16 cellular contexts compared by ENCODE assay signal in genomic region chr22:45887202-45888131, GRCh38.
DNase-seq lines count a peak whose midpoint lies in the region; ATAC-seq, FAIRE-seq and TF ChIP-seq lines count a peak whose summit lies in the region.
"Had no signal": no experiment of that assay in that cellular context is flagged by ENCODE, and none has a peak within 500 bp of the region (broad histone marks: within the 10 kb centered on the region; RNA-seq: fewer than 3 reads in every experiment).

No MANE protein-coding gene starts in this region.

- H3K9me3 ChIP-seq in BE2C (no peaks in the 10 kb centered on the region), mucosa of descending colon (no peaks in the 10 kb centered on the region), OCI-LY7 (ENCODE audit: low read length) (no peaks in the 10 kb centered on the region)
- H3K9me3 ChIP-seq: SJCRH30, thoracic aorta had no signal

- H3K27me3 ChIP-seq in BE2C (no peaks in the 10 kb centered on the region), bronchial epithelial cell (ENCODE audit: control insufficient read depth, insufficient read depth, low read length) (peaks cover 1% of the 10 kb centered on the region)
- H3K27me3 ChIP-seq: SJCRH30 had no signal

- no peak overlapping the region for H3K4me2 ChIP-seq in OCI-LY7 (ENCODE audit: low read length)

- no peak for TF ChIP-seq CTCF in BE2C (IDR thresholded peaks at IDR 0.05; ENCODE audit: low read depth, low read length)
- no peak for TF ChIP-seq CTCF in LNCaP clone FGC (IDR thresholded peaks at IDR 0.05; ENCODE audit: control insufficient read depth, extremely low read depth, insufficient read depth)
- no peak for TF ChIP-seq CTCF in bronchial epithelial cell (IDR thresholded peaks at IDR 0.05; ENCODE audit: insufficient read depth, low read length, severe bottlenecking)
- TF ChIP-seq CTCF in mucosa of descending colon (IDR thresholded peaks at IDR 0.05), result no peak
- no peak for TF ChIP-seq CTCF in OCI-LY7 (conservative IDR thresholded peaks at IDR 0.05; ENCODE audit: low read length)

- no peak overlapping the region for H3K27ac ChIP-seq in OCI-LY7 (ENCODE audit: low read depth, low read length, poor library complexity, severe bottlenecking)
- H3K27ac ChIP-seq: SJCRH30, thoracic aorta had no signal

- no peaks in the 10 kb centered on the region for H4K20me1 ChIP-seq in OCI-LY7 (ENCODE audit: insufficient read depth, low read length)

- H3K36me3 ChIP-seq in BE2C (no peaks in the 10 kb centered on the region), bronchial epithelial cell (ENCODE audit: control insufficient read depth, insufficient read depth, low read length) (no peaks in the 10 kb centered on the region), mucosa of descending colon (ENCODE audit: low read depth) (no peaks in the 10 kb centered on the region), OCI-LY7 (ENCODE audit: insufficient read depth, low read length) (no peaks in the 10 kb centered on the region)
- H3K36me3 ChIP-seq: SJCRH30, thoracic aorta had no signal

- peak; percentile 39 for ATAC-seq in mucosa of descending colon

- POLR2A ChIA-PET in OCI-LY7 (lab: Charles Lee), result no interaction called here

- CTCF ChIA-PET in OCI-LY7 (lab: Charles Lee; ENCODE audit: unreplicated experiment), result no interaction called here

- H3K4me3 ChIP-seq in BE2C (ENCODE audit: low read depth, low read length), result no peak overlapping the region
- H3K4me3 ChIP-seq in LNCaP clone FGC (ENCODE audit: low read depth, low read length), result peak overlapping the region; percentile 38
- H3K4me3 ChIP-seq in bronchial epithelial cell (ENCODE audit: low read depth, low read length), result no peak overlapping the region
- no peak overlapping the region for H3K4me3 ChIP-seq in mucosa of descending colon
- no peak overlapping the region for H3K4me3 ChIP-seq in OCI-LY7 (ENCODE audit: low read depth, low read length, poor library complexity, severe bottlenecking)
- H3K4me3 ChIP-seq: SJCRH30, thoracic aorta had no signal

- intact Hi-C loops in mucosa of descending colon (cut with DNase I, micrococcal nuclease) (no loop called here), OCI-LY7 (cut with micrococcal nuclease; ENCODE audit: unreplicated experiment) (no loop called here)

- peak; percentile 97 for FAIRE-seq in bronchial epithelial cell (lab: Jason Lieb, UNC)
- no peak for FAIRE-seq in GM19239 (lab: Jason Lieb, UNC)
- FAIRE-seq: endometrium, TTC549 had no signal

- no peaks in the 10 kb centered on the region for H3K79me2 ChIP-seq in OCI-LY7 (ENCODE audit: insufficient read depth, low read depth, low read length)

- H3K4me1 ChIP-seq in BE2C, result peaks cover 18% of the 10 kb centered on the region
- H3K4me1 ChIP-seq in mucosa of descending colon (ENCODE audit: low read depth), result no peaks in the 10 kb centered on the region
- H3K4me1 ChIP-seq in OCI-LY7 (ENCODE audit: insufficient read depth, low read length, poor library complexity, severe bottlenecking), result no peaks in the 10 kb centered on the region
- H3K4me1 ChIP-seq: SJCRH30 had no signal

- DNase-seq in BE2C (peak; percentile 25), LNCaP clone FGC (ENCODE audit: low read depth) (peak; percentile 94), bronchial epithelial cell (ENCODE audit: low read depth) (peak; percentile 65), mucosa of descending colon (peak; percentile 16 to 58 (median 25)), GM19239 (ENCODE audit: insufficient read length, low spot score) (no peak), SIG-M5 treated with dmso at 0.1 percent for 504 hours (lab: John Stamatoyannopoulos, UW; ENCODE audit: unreplicated experiment) (no peak), OCI-LY7 (ENCODE audit: low spot score) (no peak)
- no peak for DNase-seq in activated CD4-positive, alpha-beta T cell treated with anti-CD3 and anti-CD28 coated beads, Interleukin-2, amount 50 U/mL, for 4 hours
- DNase-seq: activated naive CD4-positive, alpha-beta T cell treated with anti-CD3 and anti-CD28 coated beads, Interleukin-2, amount 50 U/mL, for 16 hours; caudate nucleus; NCI-H1930; NCI-H748 treated with DMSO at 0.1 percent for 48 hours; SJCRH30 had no signal

- no peaks in the 10 kb centered on the region for H3K9me2 ChIP-seq in OCI-LY7 (ENCODE audit: insufficient read depth, low read length)

- no TSS peak for BruUV-seq in OCI-LY7 (replicated peaks; lab: Mats Ljungman, UMichigan)

- H2AFZ ChIP-seq in OCI-LY7 (ENCODE audit: low read length), result no peak overlapping the region

Comparison
In these comparisons a context has a peak if more than half of its experiments do, and no peak if none do; other contexts are left out.
1. DNase-seq: peak in BE2C (single experiment), LNCaP clone FGC (single experiment), bronchial epithelial cell (single experiment) and mucosa of descending colon (3 of 3); none in GM19239 (single experiment), SIG-M5 treated with dmso at 0.1 percent for 504 hours (single experiment), OCI-LY7 (single experiment) and activated CD4-positive, alpha-beta T cell treated with anti-CD3 and anti-CD28 coated beads, Interleukin-2, amount 50 U/mL, for 4 hours (0 of 2).